ENCODE assay signal across 12 cellular contexts in genomic region chr6:57220083-57220703, GRCh38. TPM values are rescaled to one million over a fixed set of nuclear protein-coding genes. Genes with fewer than 3 reads are reported as not detected.
DNase-seq lines count a peak whose midpoint lies in the region; ATAC-seq and TF ChIP-seq lines count a peak whose summit lies in the region.
"Had no signal": no experiment of that assay in that cellular context is flagged by ENCODE, and none has a peak within 500 bp of the region (broad histone marks: within the 10 kb centered on the region; RNA-seq: fewer than 3 reads in every experiment).

No MANE protein-coding gene starts in this region.

- peaks cover 2 to 34% (median 17%) of the 10 kb centered on the region in 7 donors for H3K4me1 Mint-ChIP-seq in naive thymus-derived CD4-positive, alpha-beta T cell
- H3K4me1 Mint-ChIP-seq in effector memory CD8-positive, alpha-beta T cell (ENCODE audit: low read depth in 2 of 2), result peaks cover 7 to 8% of the 10 kb centered on the region in 2 donors

- H3K4me3 ChIP-seq in BJ (ENCODE audit: low read depth, low read length) (peak overlapping the region; percentile 79), HUES64 (ENCODE audit: low read length) (peak overlapping the region; percentile 93), astrocyte of the spinal cord (ENCODE audit: low read depth, low read length) (peak overlapping the region; percentile 91)
- no peak overlapping the region for H3K4me3 ChIP-seq in naive thymus-derived CD4-positive, alpha-beta T cell (ENCODE audit: low read length)

- H3K36me3 Mint-ChIP-seq in naive thymus-derived CD4-positive, alpha-beta T cell, result peaks cover 3 to 12% (median 4%) of the 10 kb centered on the region in 5 donors
- H3K36me3 Mint-ChIP-seq in effector memory CD8-positive, alpha-beta T cell (ENCODE audit: insufficient read depth), result peaks cover 14% of the 10 kb centered on the region

- peaks cover 4% of the 10 kb centered on the region; the same call in 1 of the 2 replicates for H3K4me1 ChIP-seq in HUES64 (ENCODE audit: insufficient read depth, low read length)
- H3K4me1 ChIP-seq in naive thymus-derived CD4-positive, alpha-beta T cell (ENCODE audit: control insufficient read depth in 2 of 2, insufficient read depth in 2 of 2, low read length in 2 of 2), result peaks cover 0 to 2% of the 10 kb centered on the region in 2 donors
- H3K4me1 ChIP-seq: prostate gland had no signal

- no peak for ATAC-seq in naive thymus-derived CD4-positive, alpha-beta T cell
- no peak for ATAC-seq in effector memory CD8-positive, alpha-beta T cell (replicated peaks)
- ATAC-seq in HG03045 (IDR thresholded peaks at IDR 0.05; ENCODE audit: unreplicated experiment) (no peak), HG03521 (IDR thresholded peaks at IDR 0.05; ENCODE audit: unreplicated experiment) (no peak)
- ATAC-seq: activated naive CD4-positive, alpha-beta T cell treated with anti-CD3 and anti-CD28 coated beads, Interleukin-2, amount 50 U/mL, for 72 hours had no signal

- intact Hi-C loops in naive thymus-derived CD4-positive, alpha-beta T cell (cut with micrococcal nuclease), result loop anchor here (2.0 to 5.0 kb wide), 3 partner anchors 17 to 378 kb away; no protein-coding TSS in a partner anchor

- peak overlapping the region in 1 of 9 donors; percentile 43 for H3K27ac Mint-ChIP-seq in naive thymus-derived CD4-positive, alpha-beta T cell
- H3K27ac Mint-ChIP-seq in effector memory CD8-positive, alpha-beta T cell, result no peak overlapping the region
- H3K27ac Mint-ChIP-seq: activated naive CD4-positive, alpha-beta T cell treated with anti-CD3 and anti-CD28 coated beads, Interleukin-2, amount 50 U/mL, for 72 hours had no signal

- POLR2A ChIA-PET in BJ (lab: Charles Lee), result no interaction called here
- POLR2A ChIA-PET in naive thymus-derived CD4-positive, alpha-beta T cell (lab: Charles Lee), result no interaction called here

- peak overlapping the region in 7 of 10 donors; percentile 30 to 98 (median 73) for H3K4me3 Mint-ChIP-seq in naive thymus-derived CD4-positive, alpha-beta T cell
- H3K4me3 Mint-ChIP-seq in effector memory CD8-positive, alpha-beta T cell, result peak overlapping the region in 1 of 2 donors; percentile 100

- in situ Hi-C loops in astrocyte of the spinal cord (cut with HindIII; ENCODE audit: low sequenced_read_pairs), result no loop called here

- H3K27ac ChIP-seq in HUES64 (ENCODE audit: low read depth, low read length), result no peak overlapping the region
- no peak overlapping the region for H3K27ac ChIP-seq in naive thymus-derived CD4-positive, alpha-beta T cell (ENCODE audit: low read depth, low read length)

- H3K9ac ChIP-seq in HUES64 (ENCODE audit: low read depth, low read length), result no peak overlapping the region

- H3K27me3 Mint-ChIP-seq in naive thymus-derived CD4-positive, alpha-beta T cell, result peaks cover 6 to 35% (median 13%) of the 10 kb centered on the region in 5 donors
- H3K27me3 Mint-ChIP-seq in effector memory CD8-positive, alpha-beta T cell, result peaks cover 0 to 5% of the 10 kb centered on the region in 2 donors

- H3K36me3 ChIP-seq in BJ (ENCODE audit: control insufficient read depth, insufficient read depth, low read length), result no peaks in the 10 kb centered on the region
- H3K36me3 ChIP-seq in HUES64 (ENCODE audit: insufficient read depth, low read length), result no peaks in the 10 kb centered on the region; the same call in 1 of the 2 replicates
- peaks cover 0 to 3% (median 0%) of the 10 kb centered on the region in 3 experiments for H3K36me3 ChIP-seq in naive thymus-derived CD4-positive, alpha-beta T cell (ENCODE audit: control insufficient read depth in 2 of 3, insufficient read depth in 3 of 3, low read length in 3 of 3)
- H3K36me3 ChIP-seq: prostate gland had no signal

- DNase-seq in BJ (ENCODE audit: low read depth), result no peak
- DNase-seq in astrocyte of the spinal cord (ENCODE audit: low read depth, low spot score), result no peak
- no peak for DNase-seq in naive thymus-derived CD4-positive, alpha-beta T cell
- DNase-seq in NCI-H1092 (lab: John Stamatoyannopoulos, UW), result no peak
- no peak for DNase-seq in effector memory CD8-positive, alpha-beta T cell
- DNase-seq: activated CD4-positive, CD25-positive, alpha-beta regulatory T cell; NCI-H2029 had no signal

- peaks cover 6% of the 10 kb centered on the region; the same call in 1 of the 2 replicates for H3K9me3 ChIP-seq in HUES64 (ENCODE audit: insufficient read depth, low read depth, low read length)
- no peaks in the 10 kb centered on the region for H3K9me3 ChIP-seq in naive thymus-derived CD4-positive, alpha-beta T cell (ENCODE audit: control insufficient read depth in 2 of 3, low read length in 3 of 3)
- H3K9me3 ChIP-seq: prostate gland had no signal

- no peak for TF ChIP-seq CTCF in BJ (IDR thresholded peaks at IDR 0.05; ENCODE audit: insufficient read depth, low read depth, low read length)
- no peak for TF ChIP-seq CTCF in astrocyte of the spinal cord (IDR thresholded peaks at IDR 0.05; ENCODE audit: low read depth, low read length)

- H3K9me3 Mint-ChIP-seq in naive thymus-derived CD4-positive, alpha-beta T cell, result peaks cover 0 to 7% (median 2%) of the 10 kb centered on the region in 11 donors
- no peaks in the 10 kb centered on the region for H3K9me3 Mint-ChIP-seq in effector memory CD8-positive, alpha-beta T cell

- CTCF ChIA-PET in BJ (lab: Yijun Ruan, JAX), result interaction anchor here (2.5 kb wide), 1 partner anchor 8 kb away, joined by 6 read pairs; no protein-coding TSS in a partner anchor
- CTCF ChIA-PET in naive thymus-derived CD4-positive, alpha-beta T cell (lab: Charles Lee), result no interaction called here

- H3K27me3 ChIP-seq in BJ (ENCODE audit: control insufficient read depth, insufficient read depth, low read length), result no peaks in the 10 kb centered on the region
- no peaks in the 10 kb centered on the region for H3K27me3 ChIP-seq in HUES64 (ENCODE audit: insufficient read depth, low read length)
- H3K27me3 ChIP-seq in naive thymus-derived CD4-positive, alpha-beta T cell (ENCODE audit: control insufficient read depth in 2 of 2, insufficient read depth in 2 of 2, low read length in 2 of 2), result no peaks in the 10 kb centered on the region

- WGBS in HUES64, result 100% methylated on average over 2 of the region's 2 CpGs

RNA-seq across cellular contexts. Expression of gene RAB23, which starts 1.9 kb away (rescaled TPM):
- polyA plus RNA-seq in BJ (2011; rRNA removed), result 20.6 and 51.0 TPM in 2 replicates
- polyA minus RNA-seq in BJ (2011; rRNA and poly(A)+ RNA removed), result 10.2 and 11.8 TPM in 2 replicates
- polyA plus RNA-seq in HUES64 (2013, experiment 1 of 2), result 14.8 TPM
- polyA plus RNA-seq in HUES64 (2013, experiment 2 of 2), result 17.7 TPM
- total RNA-seq in naive thymus-derived CD4-positive, alpha-beta T cell, result 1 to 10 TPM in 3 of 5 experiments, under 1 TPM in 2; 0.50 to 3.2 (median 2.0) TPM
- polyA plus RNA-seq in naive thymus-derived CD4-positive, alpha-beta T cell, result 1 to 10 TPM in 1 of 2 donors, under 1 TPM in 1; 0.70 to 2.4 TPM

RNA-seq across cellular contexts. Expression of gene BAG2, which starts 48.1 kb away (rescaled TPM):
- 11.2 and 22.1 TPM in 2 replicates for polyA plus RNA-seq in BJ (2011; rRNA removed)
- polyA minus RNA-seq in BJ (2011; rRNA and poly(A)+ RNA removed), result 7.2 and 7.3 TPM in 2 replicates
- polyA plus RNA-seq in HUES64 (2013, experiment 1 of 2), result 8.8 TPM
- 7.7 TPM for polyA plus RNA-seq in HUES64 (2013, experiment 2 of 2)
- total RNA-seq in naive thymus-derived CD4-positive, alpha-beta T cell, result 1 to 10 TPM; 3.7 to 8.1 (median 5.1) TPM
- polyA plus RNA-seq in naive thymus-derived CD4-positive, alpha-beta T cell, result 1 to 10 TPM; 4.1 to 5.0 TPM
